ENCODE assay signal across 13 cellular contexts in genomic region chr20:44075950-44076232, GRCh38.
DNase-seq lines count a peak whose midpoint lies in the region; ATAC-seq and TF ChIP-seq lines count a peak whose summit lies in the region.
"Had no signal": no experiment of that assay in that cellular context is flagged by ENCODE, and none has a peak within 500 bp of the region (broad histone marks: within the 10 kb centered on the region; RNA-seq: fewer than 3 reads in every experiment).

No MANE protein-coding gene starts in this region.

- H3K36me3 Mint-ChIP-seq in T-helper 17 cell (ENCODE audit: low read depth) = no peaks in the 10 kb centered on the region
- no peaks in the 10 kb centered on the region for H3K36me3 Mint-ChIP-seq in naive thymus-derived CD8-positive, alpha-beta T cell
- H3K36me3 Mint-ChIP-seq: CD4-positive, CD25-positive, alpha-beta regulatory T cell had no signal

- DNase-seq in HL-60 (ENCODE audit: low read depth in 1 of 2, low spot score in 1 of 2) (no peak), T-helper 17 cell (no peak), NCI-H146 treated with DMSO at 0.1 percent for 48 hours (lab: John Stamatoyannopoulos, UW; ENCODE audit: unreplicated experiment) (no peak), tibial nerve (ENCODE audit: low spot score in 2 of 2) (no peak), colonic mucosa (no peak)
- peak in 1 of 10 donors; percentile 3 for DNase-seq in naive thymus-derived CD8-positive, alpha-beta T cell
- DNase-seq: ACHN; BE2C; C1 segment of cervical spinal cord; CD4-positive, CD25-positive, alpha-beta regulatory T cell; GM23248 had no signal

- H3K27me3 ChIP-seq in HL-60 (ENCODE audit: insufficient read depth, poor library complexity, severe bottlenecking) (no peaks in the 10 kb centered on the region), tibial nerve (no peaks in the 10 kb centered on the region), colonic mucosa (no peaks in the 10 kb centered on the region)
- H3K27me3 ChIP-seq: BE2C had no signal

- POLR2A ChIA-PET in naive thymus-derived CD8-positive, alpha-beta T cell (lab: Charles Lee) = no interaction called here

- no peaks in the 10 kb centered on the region for H3K4me1 ChIP-seq in tibial nerve
- no peaks in the 10 kb centered on the region for H3K4me1 ChIP-seq in colonic mucosa
- H3K4me1 ChIP-seq: Caco-2, HAP-1 had no signal

- H3K9me3 ChIP-seq in T-helper 17 cell (ENCODE audit: control insufficient read depth, low read length, poor library complexity, severe bottlenecking) (no peaks in the 10 kb centered on the region), tibial nerve (no peaks in the 10 kb centered on the region), colonic mucosa (no peaks in the 10 kb centered on the region)
- H3K9me3 ChIP-seq: BE2C, Caco-2, HAP-1 had no signal

- TF ChIP-seq POLR2A in tibial nerve (IDR thresholded peaks at IDR 0.05) = no peak

- H3K36me3 ChIP-seq in tibial nerve = no peaks in the 10 kb centered on the region
- H3K36me3 ChIP-seq in colonic mucosa = no peaks in the 10 kb centered on the region
- H3K36me3 ChIP-seq: BE2C, HAP-1 had no signal

- H3K4me1 Mint-ChIP-seq in T-helper 17 cell = peaks cover 16% of the 10 kb centered on the region
- peaks cover 28 to 79% (median 64%) of the 10 kb centered on the region in 4 donors for H3K4me1 Mint-ChIP-seq in naive thymus-derived CD8-positive, alpha-beta T cell

- intact Hi-C loops in colonic mucosa (cut with DNase I) = loop anchor here (10.0 kb wide), 1 partner anchor 231 kb away; no protein-coding TSS in a partner anchor

- no peak overlapping the region for H3K9ac ChIP-seq in colonic mucosa (ENCODE audit: low read depth in 2 of 2, low read length in 2 of 2)
- H3K9ac ChIP-seq: GM23248 had no signal

- H3K27ac ChIP-seq in HL-60 (replicated peaks) (peak overlapping the region; percentile 81), tibial nerve (no peak overlapping the region), colonic mucosa (no peak overlapping the region)
- H3K27ac ChIP-seq: GM23248 had no signal

- peaks cover 7% of the 10 kb centered on the region for H3K27me3 Mint-ChIP-seq in T-helper 17 cell
- no peaks in the 10 kb centered on the region for H3K27me3 Mint-ChIP-seq in naive thymus-derived CD8-positive, alpha-beta T cell
- H3K27me3 Mint-ChIP-seq: CD4-positive, CD25-positive, alpha-beta regulatory T cell had no signal

- peak overlapping the region; percentile 86 for H3K27ac Mint-ChIP-seq in T-helper 17 cell
- peak overlapping the region in 8 of 10 donors; percentile 2 to 100 (median 77) for H3K27ac Mint-ChIP-seq in naive thymus-derived CD8-positive, alpha-beta T cell

- no peak overlapping the region for H3K4me3 Mint-ChIP-seq in T-helper 17 cell
- H3K4me3 Mint-ChIP-seq in naive thymus-derived CD8-positive, alpha-beta T cell = no peak overlapping the region
- H3K4me3 Mint-ChIP-seq: CD4-positive, CD25-positive, alpha-beta regulatory T cell had no signal

- TF ChIP-seq EP300 in tibial nerve (IDR thresholded peaks at IDR 0.05) = no peak

- ATAC-seq in T-helper 17 cell = no peak
- ATAC-seq in naive thymus-derived CD8-positive, alpha-beta T cell = no peak

- H3K9me3 Mint-ChIP-seq in naive thymus-derived CD8-positive, alpha-beta T cell = no peaks in the 10 kb centered on the region
- H3K9me3 Mint-ChIP-seq: CD4-positive, CD25-positive, alpha-beta regulatory T cell had no signal

- no peak overlapping the region for H3K4me3 ChIP-seq in HL-60 (replicated peaks; ENCODE audit: insufficient read depth, low read length)
- no peak overlapping the region for H3K4me3 ChIP-seq in tibial nerve
- H3K4me3 ChIP-seq in colonic mucosa = no peak overlapping the region
- H3K4me3 ChIP-seq: GM23248, HAP-1 had no signal

- WGBS in tibial nerve, 2 donors = 92 to 94% methylated on average over 5 of the region's 5 CpGs

- no peak for TF ChIP-seq CTCF in HL-60 (IDR thresholded peaks at IDR 0.05; ENCODE audit: insufficient read depth, low read length)
- no peak for TF ChIP-seq CTCF in tibial nerve (IDR thresholded peaks at IDR 0.05)
- TF ChIP-seq CTCF in colonic mucosa (IDR thresholded peaks at IDR 0.05) = no peak
